Comparison of ENCODE assay signal across 8 cellular contexts in genomic region chr11:4393209-4394196, GRCh38. TPM values are rescaled to one million over a fixed set of nuclear protein-coding genes. Genes with fewer than 3 reads are reported as not detected.
A peak's percentile ranks its signal among the peaks of the same experiment; 100 is the strongest.
DNase-seq lines count a peak whose midpoint lies in the region; ATAC-seq and TF ChIP-seq lines count a peak whose summit lies in the region.

TSS of gene TRIM21 (minus strand) at chr11:4393702. CDS start at chr11:4390409, 3,293 bp downstream.

- peak within 1 kb of the TSS; percentile 87 for H3K27ac ChIP-seq in colonic mucosa

- no peaks in the 10 kb centered on the region for H3K4me1 ChIP-seq in colonic mucosa

- intact Hi-C loops in colonic mucosa (cut with DNase I), result loop anchor here (10.0 kb wide), 1 partner anchor 101 kb away; no protein-coding TSS in a partner anchor

- H3K9ac ChIP-seq in colonic mucosa (ENCODE audit: low read depth in 2 of 2, low read length in 2 of 2), result peak within 1 kb of the TSS; percentile 90 to 97

- no peaks in the 10 kb centered on the region for H3K9me3 ChIP-seq in colonic mucosa

- ATAC-seq in HG02981 (IDR thresholded peaks at IDR 0.05; ENCODE audit: unreplicated experiment), result peak; percentile 100

- no peak for TF ChIP-seq CTCF in colonic mucosa (IDR thresholded peaks at IDR 0.05)

- peak within 1 kb of the TSS; percentile 92 for H3K4me3 ChIP-seq in colonic mucosa

- H3K27me3 ChIP-seq in colonic mucosa, result no peaks in the 10 kb centered on the region

- peak; percentile 84 for DNase-seq in activated gamma-delta T cell treated with Interleukin-2 at 50 U/mL for 16 hours
- DNase-seq in activated gamma-delta T cell (lab: John Stamatoyannopoulos, UW), result no peak
- DNase-seq in NCI-H2227 treated with DMSO at 0.1 percent for 48 hours (lab: John Stamatoyannopoulos, UW), result peak; percentile 84
- DNase-seq in activated CD4-positive, alpha-beta T cell treated with anti-CD3 and anti-CD28 coated beads for 24 hours (ENCODE audit: low read depth in 2 of 2), result peak; percentile 81 to 87
- peak; percentile 92 for DNase-seq in colonic mucosa
- peak; percentile 85 for DNase-seq in kidney tubule cell (ENCODE audit: low spot score)
- DNase-seq in stimulated activated CD4-positive, alpha-beta T cell treated with anti-CD3 and anti-CD28 coated beads, Interleukin-1b, Interleukin-23, amount 100 ng/mL, for 4 hours (ENCODE audit: low read depth in 2 of 2), result peak; percentile 78 to 91

- H3K36me3 ChIP-seq in colonic mucosa, result no peaks in the 10 kb centered on the region

RNA-seq across cellular contexts. Expression of gene TRIM21, which starts in this region (rescaled TPM):
- total RNA-seq in colonic mucosa, result 10 to 100 TPM; 23.1 to 25.8 TPM
